9 cellular contexts compared by ENCODE assay signal in genomic region chr6:70175770-70176169, GRCh38.
"Had no signal": no experiment of that assay in that cellular context is flagged by ENCODE, and none has a peak within 500 bp of the region (broad histone marks: within the 10 kb centered on the region; RNA-seq: fewer than 3 reads in every experiment).

No MANE protein-coding gene starts in this region.

- DNase-seq: GM23248, GOT3, H7, HFFc6, Kasumi-1, KG1 had no signal

- H3K27ac ChIP-seq: GM23248, HL-60 had no signal

- H3K36me3 ChIP-seq: HAP-1 had no signal

- H3K4me1 ChIP-seq: HAP-1 had no signal

- H2AFZ ChIP-seq: GM23248 had no signal

- ATAC-seq: HCT116 had no signal

- H3K9ac ChIP-seq: GM23248 had no signal

- H3K9me3 ChIP-seq: HAP-1 had no signal

- H3K4me3 ChIP-seq: GM23248, HAP-1 had no signal
